Comparison of ENCODE assay signal across 13 cellular contexts in the genomic region with DNA sequence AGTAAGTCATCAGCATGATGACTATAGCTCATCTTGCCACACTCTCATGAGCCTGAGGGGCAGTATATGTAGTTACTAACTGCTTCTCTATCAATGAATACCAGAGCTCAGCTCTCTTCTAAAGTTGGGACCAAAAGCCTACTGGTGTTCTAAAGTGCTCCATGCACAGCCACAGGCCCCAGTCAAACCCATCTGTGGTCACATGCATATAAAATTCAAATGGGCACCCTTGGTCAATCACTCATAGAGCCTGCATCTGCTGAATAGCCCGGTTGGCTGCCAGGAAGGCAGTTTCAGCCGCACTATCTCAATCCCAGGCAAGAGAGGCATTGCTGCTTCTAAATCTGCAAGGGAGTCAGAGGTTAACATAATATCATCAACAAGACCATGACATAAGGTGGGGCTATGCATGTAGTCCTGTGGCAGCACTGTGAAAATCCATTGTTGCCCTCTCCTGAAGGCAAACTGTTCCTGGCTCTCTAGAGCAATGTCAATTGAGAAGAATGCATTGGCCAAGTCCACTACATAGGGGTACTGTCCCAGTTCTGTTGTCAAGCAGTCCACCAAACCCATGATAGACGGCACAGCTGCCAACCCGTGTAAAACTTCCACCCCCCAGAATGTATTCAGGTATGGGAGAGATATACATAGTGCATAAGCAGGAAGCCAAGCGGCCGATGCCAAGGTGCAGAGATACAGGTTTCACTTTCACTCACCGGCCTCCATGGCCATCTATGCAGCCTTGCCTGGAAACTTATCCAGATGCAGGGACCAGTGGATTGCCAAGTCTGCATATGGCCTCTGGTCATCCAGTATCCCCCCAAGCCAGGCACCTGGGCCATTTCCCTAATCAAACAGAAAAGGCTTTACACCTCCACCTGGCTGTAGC.
DNase-seq lines count a peak whose midpoint lies in the region; ATAC-seq and TF ChIP-seq lines count a peak whose summit lies in the region.
"Had no signal": no experiment of that assay in that cellular context is flagged by ENCODE, and none has a peak within 500 bp of the region (broad histone marks: within the 10 kb centered on the region; RNA-seq: fewer than 3 reads in every experiment).

No MANE protein-coding gene starts in this region.

- in situ Hi-C loops in gastrocnemius medialis (cut with MboI; ENCODE audit: low sequenced_read_pairs in 4 of 4), result no loop called here

- WGBS in liver, result 72% methylated on average over 7 of the region's 7 CpGs
- 90 to 92% methylated on average over 3 to 7 of the region's 7 CpGs for WGBS in testis, 2 donors

- H3K27me3 Mint-ChIP-seq in T-helper 2 cell treated with Interferon-gamma antibody and Interleukin-4, amounts not matched to agents 5 μg/mL and 100 μg/mL, for 36 hours (ENCODE audit: low read depth), result no peaks in the 10 kb centered on the region

- H3K9me3 ChIP-seq in liver (ENCODE audit: control insufficient read depth in 4 of 4, low read length in 3 of 4) (no peaks in the 10 kb centered on the region), gastrocnemius medialis (no peaks in the 10 kb centered on the region), PC-9 (ENCODE audit: insufficient read depth, low read depth) (no peaks in the 10 kb centered on the region), testis (no peaks in the 10 kb centered on the region)

- no peak for DNase-seq in T-helper 2 cell treated with Interferon-gamma antibody and Interleukin-4, amounts not matched to agents 5 μg/mL and 100 μg/mL, for 36 hours (ENCODE audit: low spot score)
- DNase-seq in Kasumi-1 (lab: John Stamatoyannopoulos, UW) (no peak), gastrocnemius medialis (no peak), PC-9 (no peak), testis (no peak)
- DNase-seq: COR-L47, islet precursor cell, NCI-H2029 treated with DMSO at 0.1 percent for 48 hours, WERI-Rb-1 had no signal

- CTCF ChIA-PET in PC-9 (lab: Charles Lee), result no interaction called here

- no peak for TF ChIP-seq RAD21 in liver (IDR thresholded peaks at IDR 0.05)

- H3K36me3 ChIP-seq in liver (ENCODE audit: control insufficient read depth in 4 of 4, insufficient read depth in 3 of 4, low read depth in 1 of 4, low read length in 3 of 4) (no peaks in the 10 kb centered on the region), gastrocnemius medialis (no peaks in the 10 kb centered on the region), PC-9 (ENCODE audit: low read depth) (no peaks in the 10 kb centered on the region), testis (ENCODE audit: low read depth, missing control alignments) (no peaks in the 10 kb centered on the region)
- H3K36me3 ChIP-seq: WERI-Rb-1 had no signal

- H3K4me1 ChIP-seq in liver (ENCODE audit: control insufficient read depth in 4 of 4, insufficient read depth in 4 of 4, low read length in 3 of 4), result peaks cover 0 to 6% (median 2%) of the 10 kb centered on the region in 4 donors
- peaks cover 0 to 4% of the 10 kb centered on the region in 2 donors for H3K4me1 ChIP-seq in gastrocnemius medialis
- H3K4me1 ChIP-seq in PC-9 (replicated peaks; ENCODE audit: insufficient read depth), result no peaks in the 10 kb centered on the region
- H3K4me1 ChIP-seq in testis, result no peaks in the 10 kb centered on the region

- H3F3A ChIP-seq in PC-9 (ENCODE audit: insufficient read depth, low read depth), result no peaks in the 10 kb centered on the region

- intact Hi-C loops in gastrocnemius medialis (cut with DNase I; ENCODE audit: low total_unique reads), result no loop called here
- intact Hi-C loops in PC-9 (cut with micrococcal nuclease; ENCODE audit: unreplicated experiment), result no loop called here
- intact Hi-C loops in testis (cut with DNase I; ENCODE audit: low total_unique reads), result no loop called here

- POLR2A ChIA-PET in PC-9 (lab: Charles Lee; ENCODE audit: unreplicated experiment), result interaction anchor here (0.7 kb wide), 1 partner anchor 40 kb away, joined by 3 read pairs; no protein-coding TSS in a partner anchor

- H3K79me2 ChIP-seq in PC-9 (ENCODE audit: low read depth), result no peaks in the 10 kb centered on the region

- BruUV-seq in PC-9 (replicated peaks; lab: Mats Ljungman, UMichigan), result no TSS peak

- ATAC-seq in GM18498 (IDR thresholded peaks at IDR 0.05; ENCODE audit: unreplicated experiment), result peak; percentile 41
- peak; percentile 26 for ATAC-seq in GM21529 (IDR thresholded peaks at IDR 0.05; ENCODE audit: unreplicated experiment)
- no peak for ATAC-seq in gastrocnemius medialis

- H3K9me3 Mint-ChIP-seq in T-helper 2 cell treated with Interferon-gamma antibody and Interleukin-4, amounts not matched to agents 5 μg/mL and 100 μg/mL, for 36 hours, result peaks cover 9% of the 10 kb centered on the region

- no peak for TF ChIP-seq POLR2A in gastrocnemius medialis (IDR thresholded peaks at IDR 0.05)
- no peak for TF ChIP-seq POLR2A in testis (IDR thresholded peaks at IDR 0.05)

- no peak overlapping the region for H3K27ac Mint-ChIP-seq in T-helper 2 cell treated with Interferon-gamma antibody and Interleukin-4, amounts not matched to agents 5 μg/mL and 100 μg/mL, for 36 hours
- H3K27ac Mint-ChIP-seq: nephron had no signal

- H3K4me1 Mint-ChIP-seq in T-helper 2 cell treated with Interferon-gamma antibody and Interleukin-4, amounts not matched to agents 5 μg/mL and 100 μg/mL, for 36 hours (ENCODE audit: low read depth), result peaks cover 8% of the 10 kb centered on the region
- H3K4me1 Mint-ChIP-seq: nephron had no signal

- H3K4me2 ChIP-seq in PC-9, result no peak overlapping the region

- H3K4me3 ChIP-seq in liver (ENCODE audit: low read depth in 1 of 3, low read length in 3 of 3), result no peak overlapping the region
- no peak overlapping the region for H3K4me3 ChIP-seq in gastrocnemius medialis
- H3K4me3 ChIP-seq in PC-9, result no peak overlapping the region
- H3K4me3 ChIP-seq in testis, result no peak overlapping the region

- H4K20me1 ChIP-seq in PC-9 (ENCODE audit: insufficient read depth), result no peaks in the 10 kb centered on the region

- TF ChIP-seq CTCF in liver (IDR thresholded peaks at IDR 0.05; ENCODE audit: low read depth, low read length, missing input control) (no peak), gastrocnemius medialis (IDR thresholded peaks at IDR 0.05 in 4 of 5, conservative IDR thresholded peaks at IDR 0.05 in 1 of 5) (no peak), PC-9 (conservative IDR thresholded peaks at IDR 0.05) (no peak), testis (IDR thresholded peaks at IDR 0.05) (no peak)

- no peak overlapping the region for H2AFZ ChIP-seq in PC-9

- H3K27me3 ChIP-seq in liver (ENCODE audit: control insufficient read depth in 4 of 4, insufficient read depth in 4 of 4, low read length in 3 of 4) (no peaks in the 10 kb centered on the region), gastrocnemius medialis (no peaks in the 10 kb centered on the region), PC-9 (ENCODE audit: insufficient read depth, low read depth) (no peaks in the 10 kb centered on the region), testis (no peaks in the 10 kb centered on the region)

- H3K27ac ChIP-seq in liver (ENCODE audit: low read depth in 1 of 2, low read length in 2 of 2), result peak overlapping the region in 1 of 2 donors; percentile 11
- H3K27ac ChIP-seq in gastrocnemius medialis, result no peak overlapping the region
- no peak overlapping the region for H3K27ac ChIP-seq in PC-9
- H3K27ac ChIP-seq in testis, result no peak overlapping the region
- H3K27ac ChIP-seq: WERI-Rb-1 had no signal

- H3K9me2 ChIP-seq in PC-9 (ENCODE audit: insufficient read depth), result 0 out of 2 replicates have a peak, but pooled peaks cover under 1% of the 10 kb centered on the region

- peak overlapping the region; percentile 25 for H3K4me3 Mint-ChIP-seq in T-helper 2 cell treated with Interferon-gamma antibody and Interleukin-4, amounts not matched to agents 5 μg/mL and 100 μg/mL, for 36 hours
- H3K4me3 Mint-ChIP-seq: nephron had no signal

- no peak overlapping the region for H3K9ac ChIP-seq in liver (ENCODE audit: low read depth in 1 of 2, low read length in 2 of 2)

- peaks cover 1% of the 10 kb centered on the region for H3K36me3 Mint-ChIP-seq in T-helper 2 cell treated with Interferon-gamma antibody and Interleukin-4, amounts not matched to agents 5 μg/mL and 100 μg/mL, for 36 hours (ENCODE audit: low read depth)

TF ChIP-seq in liver, 16 proteins besides CTCF, POLR2A, EP300 and RAD21:
- TF ChIP-seq SP1 (IDR thresholded peaks at IDR 0.05), result no peak
- peak; percentile 24 for TF ChIP-seq YY1 (IDR thresholded peaks at IDR 0.05)

Comparison
In these comparisons a context has a peak if more than half of its experiments do, and no peak if none do; other contexts are left out.
1. ATAC-seq: peak in GM18498 (single experiment) and GM21529 (single experiment); none in gastrocnemius medialis (0 of 2).